ENCODE assay signal across 8 cellular contexts in the genomic region with DNA sequence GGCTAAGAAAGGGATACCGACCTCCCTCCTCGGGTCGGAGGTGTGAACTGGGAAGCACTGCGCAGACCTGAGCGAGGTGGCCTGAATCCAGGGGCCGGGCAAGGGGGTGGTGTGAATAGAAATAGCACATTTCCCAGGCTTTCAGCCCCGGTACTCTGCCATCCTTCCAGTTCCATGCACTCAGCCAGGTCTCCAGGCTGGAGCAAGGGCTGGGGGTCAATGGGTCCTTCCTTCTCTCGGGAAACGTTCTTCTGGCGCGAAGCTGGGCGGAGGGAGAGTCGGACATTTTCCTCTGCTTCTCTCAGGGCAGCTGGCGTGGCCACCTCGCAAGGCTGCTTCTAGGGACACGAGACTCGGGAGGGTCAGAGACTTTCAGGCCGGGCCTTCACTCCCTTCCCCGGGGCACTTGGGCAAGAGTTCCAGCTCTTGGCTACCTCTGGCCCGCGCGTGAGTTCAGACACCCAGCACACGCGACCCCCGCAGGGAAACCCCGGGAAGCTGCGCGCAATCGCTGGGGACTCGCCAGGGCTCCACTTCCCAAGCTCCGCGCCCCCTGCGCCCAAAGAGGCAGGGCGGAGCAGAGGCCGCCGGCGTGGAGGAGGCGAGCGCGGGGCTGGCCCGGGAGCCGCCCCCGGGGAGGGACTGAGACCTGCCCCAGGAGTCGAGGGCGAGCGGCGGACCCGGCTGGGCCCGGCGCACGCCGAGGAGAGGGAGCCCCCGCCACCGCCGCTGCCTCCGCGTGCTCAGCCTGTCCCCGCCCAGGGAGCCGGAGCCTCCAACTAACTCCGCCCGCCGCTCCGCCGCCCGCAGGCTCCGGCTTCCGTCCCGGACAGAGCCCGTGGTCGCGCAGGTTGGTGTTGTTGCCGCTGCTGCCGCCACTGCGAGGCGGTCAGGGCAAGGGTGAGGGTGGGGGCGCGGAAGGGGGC. TPM values are rescaled to one million over a fixed set of nuclear protein-coding genes. Genes with fewer than 3 reads are reported as not detected.
DNase-seq lines count a peak whose midpoint lies in the region; ATAC-seq and TF ChIP-seq lines count a peak whose summit lies in the region.

A gene (plus strand): TSS at position 807 of the 926 bp plus-strand sequence. CDS start 110,891 bp downstream, outside the sequence.

- H3K27me3 ChIP-seq in RWPE2 (ENCODE audit: insufficient read depth, poor library complexity, severe bottlenecking) (no peaks in the 10 kb centered on the region), stomach smooth muscle (ENCODE audit: control insufficient read depth in 1 of 2, insufficient read depth in 2 of 2, low read length in 2 of 2) (no peaks in the 10 kb centered on the region)

- no peaks in the 10 kb centered on the region for H3K9me3 ChIP-seq in RWPE2 (ENCODE audit: severe bottlenecking)
- H3K9me3 ChIP-seq in stomach smooth muscle (ENCODE audit: control insufficient read depth in 2 of 2, low read length in 2 of 2), result no peaks in the 10 kb centered on the region

- peak within 1 kb of the TSS; percentile 90 to 95 for H3K9ac ChIP-seq in stomach smooth muscle (ENCODE audit: low read length in 2 of 2)

- DNase-seq in DMS153 (lab: John Stamatoyannopoulos, UW) (peak; percentile 32), HUDEP-2 (lab: John Stamatoyannopoulos, UW; ENCODE audit: unreplicated experiment in 76 of 76) (peak in 69 of 76 experiments; percentile 4 to 72 (median 50)), RWPE2 (ENCODE audit: low spot score) (peak; percentile 78), fibroblast of mammary gland (ENCODE audit: low read depth) (peak; percentile 62), nephron progenitor cell (peak; percentile 89)

- H3K4me3 Mint-ChIP-seq in activated T-helper 17 cell treated with anti-CD3 and anti-CD28 coated beads, Interleukin-2, amount 50 U/mL, for 72 hours, result peak within 1 kb of the TSS; percentile 81
- H3K4me3 Mint-ChIP-seq in nephron progenitor cell, result peak within 1 kb of the TSS; percentile 95

- H3K27ac ChIP-seq in RWPE2 (ENCODE audit: poor library complexity, severe bottlenecking), result peak within 1 kb of the TSS; percentile 70
- peak within 1 kb of the TSS; percentile 24 for H3K27ac ChIP-seq in stomach smooth muscle (ENCODE audit: low read length)

- TF ChIP-seq CTCF in RWPE2 (IDR thresholded peaks at IDR 0.05; ENCODE audit: poor library complexity, severe bottlenecking) (no peak), fibroblast of mammary gland (conservative IDR thresholded peaks at IDR 0.05; ENCODE audit: control insufficient read depth, insufficient read depth, low read depth, low read length) (no peak), nephron progenitor cell (IDR thresholded peaks at IDR 0.05) (no peak)

- H3K27ac Mint-ChIP-seq in activated T-helper 17 cell treated with anti-CD3 and anti-CD28 coated beads, Interleukin-2, amount 50 U/mL, for 72 hours, result peak within 1 kb of the TSS; percentile 99
- H3K27ac Mint-ChIP-seq in nephron progenitor cell, result peak within 1 kb of the TSS; percentile 99

- H3K4me1 Mint-ChIP-seq in activated T-helper 17 cell treated with anti-CD3 and anti-CD28 coated beads, Interleukin-2, amount 50 U/mL, for 72 hours, result peaks cover 39% of the 10 kb centered on the region
- peaks cover 67% of the 10 kb centered on the region for H3K4me1 Mint-ChIP-seq in nephron progenitor cell

- H3K4me3 ChIP-seq in RWPE2 (ENCODE audit: severe bottlenecking) (peak within 1 kb of the TSS; percentile 50), fibroblast of mammary gland (ENCODE audit: control insufficient read depth, low read depth, low read length) (peak within 1 kb of the TSS; percentile 95), stomach smooth muscle (ENCODE audit: low read length in 2 of 2) (peak within 1 kb of the TSS; percentile 96 to 98)

- ATAC-seq in GM21423 (IDR thresholded peaks at IDR 0.05; ENCODE audit: unreplicated experiment) (peak; percentile 81), RWPE2 (ENCODE audit: low read depth) (peak; percentile 87)
- ATAC-seq in activated T-helper 17 cell treated with anti-CD3 and anti-CD28 coated beads, Interleukin-2, amount 50 U/mL, for 72 hours (replicated peaks), result peak; percentile 73

- H3K27me3 Mint-ChIP-seq in activated T-helper 17 cell treated with anti-CD3 and anti-CD28 coated beads, Interleukin-2, amount 50 U/mL, for 72 hours, result no peaks in the 10 kb centered on the region
- peaks cover 10% of the 10 kb centered on the region for H3K27me3 Mint-ChIP-seq in nephron progenitor cell (ENCODE audit: low read depth, poor library complexity)

- no peaks in the 10 kb centered on the region for H3K9me3 Mint-ChIP-seq in activated T-helper 17 cell treated with anti-CD3 and anti-CD28 coated beads, Interleukin-2, amount 50 U/mL, for 72 hours
- peaks cover 10% of the 10 kb centered on the region for H3K9me3 Mint-ChIP-seq in nephron progenitor cell

- H3K36me3 ChIP-seq in RWPE2 (ENCODE audit: low read depth) (no peaks in the 10 kb centered on the region), stomach smooth muscle (ENCODE audit: control insufficient read depth in 2 of 2, insufficient read depth in 2 of 2, low read length in 2 of 2) (no peaks in the 10 kb centered on the region)

- H3K4me1 ChIP-seq in RWPE2 (ENCODE audit: insufficient read depth, poor library complexity, severe bottlenecking) (peaks cover 9% of the 10 kb centered on the region), stomach smooth muscle (ENCODE audit: control insufficient read depth, insufficient read depth, low read length) (peaks cover 15% of the 10 kb centered on the region)

- peaks cover 49% of the 10 kb centered on the region for H3K36me3 Mint-ChIP-seq in activated T-helper 17 cell treated with anti-CD3 and anti-CD28 coated beads, Interleukin-2, amount 50 U/mL, for 72 hours (ENCODE audit: low read depth)
- H3K36me3 Mint-ChIP-seq in nephron progenitor cell (ENCODE audit: low read depth), result peaks cover 8% of the 10 kb centered on the region

RNA-seq across cellular contexts. Expression of the gene that starts here (rescaled TPM):
- total RNA-seq in activated T-helper 17 cell treated with anti-CD3 and anti-CD28 coated beads, Interleukin-2, amount 50 U/mL, for 72 hours, result 100 to 1,000 TPM in 1 of 2 donors, 10 to 100 TPM in 1; 66.5 to 153 TPM

Comparison
In these comparisons a context has a peak if more than half of its experiments do, and no peak if none do; other contexts are left out.
1. Peak in every context shown above with its lines: DNase-seq, ATAC-seq, H3K4me3 ChIP-seq and H3K27ac ChIP-seq.
2. DNase-seq: peak in every context shown above with its lines; median percentile 89 in nephron progenitor cell; 78 in RWPE2; 62 in fibroblast of mammary gland; 50 in HUDEP-2; 32 in DMS153.